In the genomic region with DNA sequence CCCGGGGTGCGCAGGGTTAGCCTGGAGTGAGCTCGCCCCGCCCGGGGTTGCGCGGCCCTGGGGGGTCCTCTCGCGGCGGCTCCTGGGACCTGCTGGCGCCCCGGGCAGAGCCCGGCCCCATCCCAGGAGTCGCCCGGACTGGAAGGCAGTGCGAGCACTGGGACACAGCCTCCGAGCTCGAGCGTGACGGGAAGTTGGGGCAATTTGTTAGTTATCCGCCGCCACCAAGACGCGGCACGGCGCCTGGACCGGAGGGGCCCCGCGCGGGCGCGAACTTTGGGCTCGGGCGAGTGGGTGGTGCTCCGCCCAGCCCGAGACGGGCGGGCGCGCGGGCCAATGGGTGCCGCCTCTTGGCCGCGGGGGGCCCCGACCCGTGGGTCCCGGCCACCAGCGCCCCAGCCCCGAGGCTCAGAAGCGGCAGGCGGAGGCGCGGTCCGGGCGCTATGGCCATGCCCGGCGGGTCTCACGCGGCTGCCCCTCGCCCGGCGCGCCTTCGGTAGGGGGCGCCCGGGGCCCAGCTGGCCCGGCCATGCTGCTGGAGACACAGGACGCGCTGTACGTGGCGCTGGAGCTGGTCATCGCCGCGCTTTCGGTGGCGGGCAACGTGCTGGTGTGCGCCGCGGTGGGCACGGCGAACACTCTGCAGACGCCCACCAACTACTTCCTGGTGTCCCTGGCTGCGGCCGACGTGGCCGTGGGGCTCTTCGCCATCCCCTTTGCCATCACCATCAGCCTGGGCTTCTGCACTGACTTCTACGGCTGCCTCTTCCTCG, we compare ENCODE assay signal across 8 cellular contexts. TPM values are rescaled to one million over a fixed set of nuclear protein-coding genes. Genes with fewer than 3 reads are reported as not detected.
A peak's percentile ranks its signal among the peaks of the same experiment; 100 is the strongest.
DNase-seq lines count a peak whose midpoint lies in the region; ATAC-seq and TF ChIP-seq lines count a peak whose summit lies in the region.

A gene (plus strand): TSS at position 411 of the 773 bp plus-strand sequence. CDS start 119 bp downstream, at position 530.

- peak within 1 kb of the TSS; percentile 73 for H3K4me3 Mint-ChIP-seq in progenitor cell of endocrine pancreas (ENCODE audit: low read depth)

- ATAC-seq in left cardiac atrium = peak; percentile 85 to 87
- ATAC-seq in GM19467 (IDR thresholded peaks at IDR 0.05; ENCODE audit: unreplicated experiment) = no peak

- H3K27me3 Mint-ChIP-seq in progenitor cell of endocrine pancreas = peaks cover 58% of the 10 kb centered on the region

- intact Hi-C loops in left cardiac atrium (cut with DNase I) = no loop called here

- peak within 1 kb of the TSS; percentile 86 for H3K27ac Mint-ChIP-seq in progenitor cell of endocrine pancreas

- H3K36me3 Mint-ChIP-seq in progenitor cell of endocrine pancreas (ENCODE audit: insufficient read depth) = no peaks in the 10 kb centered on the region

- in situ Hi-C loops in SK-MEL-5 (cut with HindIII; ENCODE audit: low pct_unique_long_range_greater_than_20kb, low sequenced_read_pairs) = no loop called here

- no peaks in the 10 kb centered on the region for H3K9me3 Mint-ChIP-seq in progenitor cell of endocrine pancreas (ENCODE audit: low read depth)

- peak; percentile 73 for TF ChIP-seq CTCF in progenitor cell of endocrine pancreas (IDR thresholded peaks at IDR 0.05; ENCODE audit: unreplicated experiment)

- DNase-seq in DMS79 treated with DMSO at 0.1 percent for 48 hours (lab: John Stamatoyannopoulos, UW) (peak; percentile 2), DMS79 (lab: John Stamatoyannopoulos, UW) (no peak), HK-2 (ENCODE audit: unreplicated experiment) (peak; percentile 76), SK-MEL-5 (ENCODE audit: low read depth, low spot score) (peak; percentile 69), amniotic epithelial cell (ENCODE audit: low read depth) (peak; percentile 50), left cardiac atrium (peak; percentile 68), progenitor cell of endocrine pancreas (ENCODE audit: low spot score, unreplicated experiment) (peak; percentile 69)

- peaks cover 5% of the 10 kb centered on the region for H3K4me1 Mint-ChIP-seq in progenitor cell of endocrine pancreas (ENCODE audit: low read depth)

RNA-seq across cellular contexts. Expression of the gene that starts here (rescaled TPM):
- total RNA-seq in SK-MEL-5 (2014; rRNA removed; shearing (Covaris generic)) = 24.6 and 26.7 TPM in 2 replicates
- polyA plus RNA-seq in SK-MEL-5 (2015; cell fraction: cytosol; rRNA removed) = 18.8 and 19.2 TPM in 2 replicates
- 3.6 and 6.7 TPM in 2 replicates for polyA plus RNA-seq in SK-MEL-5 (2015; cell fraction: nucleus; rRNA removed)
- total RNA-seq in left cardiac atrium = 1 to 10 TPM in 1 of 2 donors, under 1 TPM in 1; 0.50 to 1.0 TPM
- total RNA-seq in progenitor cell of endocrine pancreas = 0.48 and 0.67 TPM in 2 replicates

Comparison
In these comparisons a context has a peak if more than half of its experiments do, and no peak if none do; other contexts are left out.
1. RNA of the gene that starts here (total RNA-seq): 24.6 to 26.7 TPM in SK-MEL-5; 0.50 to 1.0 TPM in left cardiac atrium and 0.48 to 0.67 TPM in progenitor cell of endocrine pancreas; every median in the first group is over 10 times any median in the second.
2. Peak in DNase-seq in progenitor cell of endocrine pancreas; RNA of the gene not detected or under 1 TPM.